ENCODE assay signal across 16 cellular contexts in genomic region chr9:18849186-18849724, GRCh38.
"Had no signal": no experiment of that assay in that cellular context is flagged by ENCODE, and none has a peak within 500 bp of the region (broad histone marks: within the 10 kb centered on the region; RNA-seq: fewer than 3 reads in every experiment).

No MANE protein-coding gene starts in this region.

- H3K36me3 ChIP-seq: right lobe of liver, stomach, WERI-Rb-1 had no signal

- H3K4me1 Mint-ChIP-seq: activated naive CD4-positive, alpha-beta T cell treated with anti-CD3 and anti-CD28 coated beads, Interleukin-2, amount 50 U/mL, for 24 hours; stimulated activated effector memory CD8-positive, alpha-beta T cell treated with anti-CD3 and anti-CD28 coated beads, Interleukin-12 subunit alpha, Interleukin-12 subunit beta, amount 100 ng/mL, for 72 hours had no signal

- H3K9me3 Mint-ChIP-seq: activated naive CD4-positive, alpha-beta T cell treated with anti-CD3 and anti-CD28 coated beads, Interleukin-2, amount 50 U/mL, for 24 hours; effector memory CD8-positive, alpha-beta T cell; stimulated activated effector memory CD8-positive, alpha-beta T cell treated with anti-CD3 and anti-CD28 coated beads, Interleukin-12 subunit alpha, Interleukin-12 subunit beta, amount 100 ng/mL, for 72 hours had no signal

- H3K4me1 ChIP-seq: ascending aorta, psoas muscle, testis had no signal

- H3K4me3 ChIP-seq: ascending aorta, hepatocyte, psoas muscle, right lobe of liver, smooth muscle cell, stomach, testis had no signal

- H3K27ac ChIP-seq: ascending aorta, hepatocyte, psoas muscle, right lobe of liver, testis, WERI-Rb-1 had no signal

- H3K9me3 ChIP-seq: ascending aorta, psoas muscle, right lobe of liver, stomach, testis had no signal

- H3K27me3 Mint-ChIP-seq: activated naive CD4-positive, alpha-beta T cell treated with anti-CD3 and anti-CD28 coated beads, Interleukin-2, amount 50 U/mL, for 24 hours had no signal

- H3K36me3 Mint-ChIP-seq: activated naive CD4-positive, alpha-beta T cell treated with anti-CD3 and anti-CD28 coated beads, Interleukin-2, amount 50 U/mL, for 24 hours; stimulated activated effector memory CD8-positive, alpha-beta T cell treated with anti-CD3 and anti-CD28 coated beads, Interleukin-12 subunit alpha, Interleukin-12 subunit beta, amount 100 ng/mL, for 72 hours had no signal

- ATAC-seq: effector memory CD8-positive, alpha-beta T cell; psoas muscle; stimulated activated effector memory CD8-positive, alpha-beta T cell treated with anti-CD3 and anti-CD28 coated beads, Interleukin-12 subunit alpha, Interleukin-12 subunit beta, amount 100 ng/mL, for 72 hours had no signal

- H3K27ac Mint-ChIP-seq: activated naive CD4-positive, alpha-beta T cell treated with anti-CD3 and anti-CD28 coated beads, Interleukin-2, amount 50 U/mL, for 24 hours; effector memory CD8-positive, alpha-beta T cell; stimulated activated effector memory CD8-positive, alpha-beta T cell treated with anti-CD3 and anti-CD28 coated beads, Interleukin-12 subunit alpha, Interleukin-12 subunit beta, amount 100 ng/mL, for 72 hours had no signal

- H3K4me3 Mint-ChIP-seq: activated naive CD4-positive, alpha-beta T cell treated with anti-CD3 and anti-CD28 coated beads, Interleukin-2, amount 50 U/mL, for 24 hours; effector memory CD8-positive, alpha-beta T cell; stimulated activated effector memory CD8-positive, alpha-beta T cell treated with anti-CD3 and anti-CD28 coated beads, Interleukin-12 subunit alpha, Interleukin-12 subunit beta, amount 100 ng/mL, for 72 hours had no signal

- H2AFZ ChIP-seq: hepatocyte had no signal

- H3K79me2 ChIP-seq: hepatocyte had no signal

- DNase-seq: activated CD4-positive, alpha-beta T cell treated with anti-CD3 and anti-CD28 coated beads for 1 hour; activated CD4-positive, alpha-beta T cell treated with anti-CD3 and anti-CD28 coated beads, Interleukin-2, amount 50 U/mL, for 4 hours; activated gamma-delta T cell; effector memory CD8-positive, alpha-beta T cell; foreskin fibroblast; psoas muscle; right lobe of liver; stimulated activated CD4-positive, alpha-beta T cell treated with anti-CD3 and anti-CD28 coated beads, Interleukin-4, amount 100 ng/mL, for 24 hours; stomach; testis; WERI-Rb-1 had no signal

- H3K27me3 ChIP-seq: ascending aorta, hepatocyte, right lobe of liver, stomach, testis had no signal

- H3K4me2 ChIP-seq: hepatocyte, smooth muscle cell had no signal
